Comparison of ENCODE assay signal across 10 cellular contexts in the genomic region with DNA sequence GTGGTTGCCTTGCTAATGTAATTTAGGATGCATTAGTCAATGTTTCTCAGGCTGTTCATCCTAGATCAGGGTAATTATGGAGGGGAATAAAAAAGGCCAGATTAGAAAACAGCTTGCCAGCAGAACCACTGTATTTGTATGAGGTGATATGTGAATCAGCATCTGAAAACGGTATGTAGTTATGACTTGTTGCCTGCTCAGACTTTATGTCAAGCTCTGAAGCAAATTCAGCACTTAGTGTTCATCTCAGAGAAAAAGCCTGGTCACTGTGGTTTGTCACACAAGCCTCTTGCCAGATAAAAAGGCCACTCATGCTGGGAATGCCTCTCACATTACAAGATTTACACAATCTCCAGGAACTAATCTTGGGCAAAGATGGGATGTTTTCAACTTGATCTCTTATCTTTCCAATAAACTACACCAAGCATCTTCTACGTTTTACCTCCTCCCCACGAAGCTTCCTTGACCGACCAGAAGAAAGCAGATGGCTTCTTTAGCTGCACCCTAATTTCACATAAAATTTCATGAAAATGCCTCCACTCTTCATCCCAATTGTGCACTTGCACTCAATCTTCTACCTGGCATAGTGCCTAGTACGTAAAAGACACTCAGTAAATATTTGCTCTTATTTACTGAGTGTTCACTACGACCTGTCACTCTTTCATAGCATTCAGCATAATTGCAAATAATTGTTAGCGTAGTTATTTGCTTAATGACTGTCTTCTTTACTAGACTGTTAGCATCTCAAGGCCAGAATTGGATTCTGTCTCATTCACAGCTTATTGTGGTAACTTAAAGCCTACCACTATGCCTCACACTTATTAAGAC.
A peak's percentile ranks its signal among the peaks of the same experiment; 100 is the strongest.
DNase-seq lines count a peak whose midpoint lies in the region; ATAC-seq and TF ChIP-seq lines count a peak whose summit lies in the region.
"Had no signal": no experiment of that assay in that cellular context is flagged by ENCODE, and none has a peak within 500 bp of the region (broad histone marks: within the 10 kb centered on the region; RNA-seq: fewer than 3 reads in every experiment).

No MANE protein-coding gene starts in this region.

- H3K4me2 ChIP-seq in osteoblast (ENCODE audit: insufficient read depth, low read length), result no peak overlapping the region

- H3K27me3 ChIP-seq in osteoblast (ENCODE audit: insufficient read depth, low read length), result no peaks in the 10 kb centered on the region
- no peaks in the 10 kb centered on the region for H3K27me3 ChIP-seq in right atrium auricular region

- ATAC-seq in GM18502 (IDR thresholded peaks at IDR 0.05; ENCODE audit: poor library complexity, unreplicated experiment), result no peak

- H3K27ac ChIP-seq in osteoblast (ENCODE audit: low read depth, low read length) (peak overlapping the region; percentile 65), right atrium auricular region (peak overlapping the region in 1 of 2 donors; percentile 58)
- H3K27ac ChIP-seq: left ventricle myocardium inferior had no signal

- in situ Hi-C loops in astrocyte of the cerebellum (cut with HindIII; ENCODE audit: low sequenced_read_pairs), result no loop called here

- no peaks in the 10 kb centered on the region for H3K36me3 ChIP-seq in osteoblast (ENCODE audit: insufficient read depth, low read length)
- H3K36me3 ChIP-seq in right atrium auricular region, result no peaks in the 10 kb centered on the region
- H3K36me3 ChIP-seq: left ventricle myocardium inferior had no signal

- H3K4me3 ChIP-seq in astrocyte of the cerebellum (ENCODE audit: low read depth, low read length) (no peak overlapping the region), osteoblast (ENCODE audit: insufficient read depth, low read length) (no peak overlapping the region), right atrium auricular region (no peak overlapping the region)
- H3K4me3 ChIP-seq: left ventricle myocardium inferior had no signal

- H3K4me1 ChIP-seq in osteoblast (ENCODE audit: insufficient read depth, low read length) (peaks cover 20% of the 10 kb centered on the region), right atrium auricular region (peaks cover 0 to 7% of the 10 kb centered on the region in 2 donors)

- no peak overlapping the region for H2AFZ ChIP-seq in osteoblast (ENCODE audit: low read length)

- no peaks in the 10 kb centered on the region for H3K79me2 ChIP-seq in osteoblast (ENCODE audit: insufficient read depth, low read length)

- H3K9me3 ChIP-seq in osteoblast (ENCODE audit: low read depth, low read length) (no peaks in the 10 kb centered on the region), right atrium auricular region (no peaks in the 10 kb centered on the region)
- H3K9me3 ChIP-seq: left ventricle myocardium inferior had no signal

- no peak for TF ChIP-seq CTCF in astrocyte of the cerebellum (IDR thresholded peaks at IDR 0.05; ENCODE audit: low read depth, low read length, missing control alignments)
- TF ChIP-seq CTCF in osteoblast (IDR thresholded peaks at IDR 0.05; ENCODE audit: extremely low read depth, low read depth, low read length), result no peak
- TF ChIP-seq CTCF in right atrium auricular region (IDR thresholded peaks at IDR 0.05), result no peak

- H4K20me1 ChIP-seq in osteoblast (ENCODE audit: insufficient read depth, low read length), result no peaks in the 10 kb centered on the region

- DNase-seq in GM04503 (ENCODE audit: low read depth) (peak; percentile 29), NCI-H187 treated with DMSO at 0.1 percent for 48 hours (lab: John Stamatoyannopoulos, UW) (peak; percentile 85), astrocyte of the cerebellum (ENCODE audit: low read depth) (peak; percentile 4), osteoblast (ENCODE audit: insufficient read length, low spot score, missing footprints) (no peak), amygdala (lab: John Stamatoyannopoulos, UW) (no peak), right atrium auricular region (ENCODE audit: low spot score) (no peak), SW 1271 (lab: John Stamatoyannopoulos, UW) (no peak)
- DNase-seq: left ventricle myocardium inferior, Right ventricle myocardium superior had no signal

Comparison
In these comparisons a context has a peak if more than half of its experiments do, and no peak if none do; other contexts are left out.
1. DNase-seq: peak in GM04503 (single experiment), NCI-H187 treated with DMSO at 0.1 percent for 48 hours (single experiment) and astrocyte of the cerebellum (single experiment); none in osteoblast (single experiment), amygdala (0 of 56), right atrium auricular region (single experiment) and SW 1271 (0 of 2).